ENCODE assay signal across 8 cellular contexts in the genomic region with DNA sequence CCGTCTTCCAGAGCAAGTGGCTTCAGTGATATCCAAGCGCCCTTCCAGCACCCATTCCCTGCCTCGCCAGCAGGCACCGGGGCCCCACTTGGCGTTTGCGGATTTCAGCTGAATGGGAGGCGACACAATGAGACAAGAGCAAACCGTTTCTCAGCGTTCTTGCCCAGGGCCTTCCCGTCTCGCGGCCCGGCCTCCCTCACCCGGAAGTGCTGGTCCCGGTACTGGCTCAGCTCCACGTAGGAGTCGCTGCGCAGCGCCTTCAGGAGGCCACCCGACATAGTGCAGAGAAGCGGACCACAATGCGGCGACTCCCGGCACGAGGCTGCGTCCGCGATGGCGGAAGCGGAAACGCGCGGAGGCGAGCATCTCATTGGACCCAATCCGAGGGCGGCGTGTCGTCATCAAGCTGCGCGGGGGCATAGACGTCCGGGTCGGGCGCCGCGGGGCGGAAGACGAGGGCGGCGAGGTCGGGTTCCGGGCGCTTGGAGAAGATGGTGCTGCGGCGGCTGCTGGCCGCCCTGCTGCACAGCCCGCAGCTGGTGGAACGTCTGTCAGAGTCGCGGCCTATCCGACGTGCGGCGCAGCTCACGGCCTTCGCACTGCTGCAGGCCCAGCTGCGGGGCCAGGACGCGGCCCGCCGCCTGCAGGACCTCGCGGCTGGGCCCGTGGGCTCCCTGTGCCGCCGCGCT. TPM values are rescaled to one million over a fixed set of nuclear protein-coding genes. Genes with fewer than 3 reads are reported as not detected.
DNase-seq lines count a peak whose midpoint lies in the region; TF ChIP-seq lines count a peak whose summit lies in the region.

A gene (minus strand): TSS at position 303 of the 689 bp plus-strand sequence. CDS start 25 bp downstream, at position 278.

- H4K20me1 ChIP-seq in MM.1S (ENCODE audit: insufficient read depth, low read length) = no peaks in the 10 kb centered on the region; the same call in 1 of the 2 replicates
- H4K20me1 ChIP-seq in neural progenitor cell (ENCODE audit: low read depth) = peaks cover 16% of the 10 kb centered on the region

- DNase-seq in GF-D8 (lab: John Stamatoyannopoulos, UW) = peak; percentile 93
- peak; percentile 98 for DNase-seq in HCEC 1CT
- DNase-seq in MM.1S = peak; percentile 100
- peak; percentile 87 for DNase-seq in SIG-M5 (lab: John Stamatoyannopoulos, UW)
- peak; percentile 99 for DNase-seq in activated gamma-delta T cell treated with Interleukin-2 at 50 U/mL for 16 hours
- DNase-seq in foreskin fibroblast = peak; percentile 98 to 100
- DNase-seq in neural progenitor cell (ENCODE audit: low spot score) = peak; percentile 99
- peak; percentile 95 for DNase-seq in stromal cell of bone marrow (ENCODE audit: low read depth)

- H3K27ac Mint-ChIP-seq in neural progenitor cell = peak within 1 kb of the TSS; percentile 89

- H3K27me3 Mint-ChIP-seq in neural progenitor cell (ENCODE audit: insufficient read depth, low read depth) = peaks cover 5% of the 10 kb centered on the region

- H3K9me3 ChIP-seq in MM.1S (replicated peaks; ENCODE audit: insufficient read depth, low read length) (no peaks in the 10 kb centered on the region), neural progenitor cell (ENCODE audit: low read depth) (no peaks in the 10 kb centered on the region)

- H3K27ac ChIP-seq in MM.1S (ENCODE audit: low read length) (peak within 1 kb of the TSS; percentile 77), neural progenitor cell (peak within 1 kb of the TSS; percentile 90)

- H3K4me1 Mint-ChIP-seq in neural progenitor cell = peaks cover 33% of the 10 kb centered on the region

- TF ChIP-seq CTCF in MM.1S (IDR thresholded peaks at IDR 0.05; ENCODE audit: low read length) (peak; percentile 78), foreskin fibroblast (IDR thresholded peaks at IDR 0.05; ENCODE audit: low read depth, low read length) (peak; percentile 58), neural progenitor cell (IDR thresholded peaks at IDR 0.05) (peak; percentile 73)

- H3F3A ChIP-seq in MM.1S (ENCODE audit: insufficient read depth, low read length) = peaks cover 13% of the 10 kb centered on the region
- H3F3A ChIP-seq in neural progenitor cell (ENCODE audit: low read depth) = peaks cover 17% of the 10 kb centered on the region

- peak within 1 kb of the TSS; percentile 94 for H3K4me2 ChIP-seq in MM.1S (ENCODE audit: low read depth, low read length)
- peak within 1 kb of the TSS; percentile 86 for H3K4me2 ChIP-seq in neural progenitor cell

- peaks cover 10% of the 10 kb centered on the region; the same call in 1 of the 2 replicates for H3K4me1 ChIP-seq in MM.1S (ENCODE audit: low read length)
- peaks cover 18% of the 10 kb centered on the region for H3K4me1 ChIP-seq in neural progenitor cell

- H3K9me2 ChIP-seq in MM.1S (replicated peaks; ENCODE audit: insufficient read depth, low read length) = no peaks in the 10 kb centered on the region

- peak within 1 kb of the TSS; percentile 87 for H3K9ac ChIP-seq in MM.1S (ENCODE audit: low read length)
- H3K9ac ChIP-seq in neural progenitor cell = peak within 1 kb of the TSS; percentile 87

- H3K9me3 Mint-ChIP-seq in neural progenitor cell = no peaks in the 10 kb centered on the region

- H3K79me2 ChIP-seq in MM.1S (ENCODE audit: low read length) (peaks cover 66% of the 10 kb centered on the region), neural progenitor cell (ENCODE audit: low read depth) (peaks cover 55% of the 10 kb centered on the region)

- H3K27me3 ChIP-seq in MM.1S (replicated peaks; ENCODE audit: insufficient read depth, low read length) = no peaks in the 10 kb centered on the region
- H3K27me3 ChIP-seq in neural progenitor cell = no peaks in the 10 kb centered on the region

- H2AFZ ChIP-seq in MM.1S (ENCODE audit: low read length) (peak within 1 kb of the TSS; percentile 87), neural progenitor cell (replicated peaks) (peak within 1 kb of the TSS; percentile 84)

- peaks cover 6% of the 10 kb centered on the region for H3K36me3 Mint-ChIP-seq in neural progenitor cell

- peaks cover 9% of the 10 kb centered on the region; the same call in 1 of the 2 replicates for H3K36me3 ChIP-seq in MM.1S (replicated peaks; ENCODE audit: insufficient read depth, low read length)
- H3K36me3 ChIP-seq in neural progenitor cell = peaks cover 13% of the 10 kb centered on the region

- H3K4me3 ChIP-seq in MM.1S (ENCODE audit: low read length) = peak within 1 kb of the TSS; percentile 84
- H3K4me3 ChIP-seq in foreskin fibroblast (ENCODE audit: low read depth in 1 of 2, low read length in 2 of 2) = peak within 1 kb of the TSS; percentile 96 to 99
- H3K4me3 ChIP-seq in neural progenitor cell = peak within 1 kb of the TSS; percentile 90

- H3K4me3 Mint-ChIP-seq in neural progenitor cell = peak within 1 kb of the TSS; percentile 96

RNA-seq across cellular contexts. Expression of the gene that starts here (rescaled TPM):
- 68.4 and 80.8 TPM in 2 replicates for total RNA-seq in neural progenitor cell (ENCODE audit: low replicate concordance)

Comparison
In these comparisons a context has a peak if more than half of its experiments do, and no peak if none do; other contexts are left out.
1. Peak in every context shown above with its lines: DNase-seq, H3K4me3 ChIP-seq and H3K27ac ChIP-seq.